21 cellular contexts compared by ENCODE assay signal in genomic region chr4:7949759-7950158, GRCh38.
"Had no signal": no experiment of that assay in that cellular context is flagged by ENCODE, and none has a peak within 500 bp of the region (broad histone marks: within the 10 kb centered on the region; RNA-seq: fewer than 3 reads in every experiment).

No MANE protein-coding gene starts in this region.

- ATAC-seq: activated CD4-positive, CD25-positive, alpha-beta regulatory T cell treated with anti-CD3 and anti-CD28 coated beads, Interleukin-2, amount 50 U/mL, for 24 hours; activated CD8-positive, alpha-beta memory T cell treated with anti-CD3 and anti-CD28 coated beads, Interleukin-2, amount 10 ng/mL, durations not matched to agents 7 days and 5 days; activated CD8-positive, alpha-beta T cell treated with anti-CD3 and anti-CD28 coated beads for 36 hours; gastrocnemius medialis; sciatic nerve; stimulated activated naive CD8-positive, alpha-beta T cell treated with anti-CD3 and anti-CD28 coated beads, Interleukin-15, Interleukin-2, amounts not matched to agents 100 U/mL and 50 U/mL, for 24 hours; T-cell had no signal

- H3K9me3 ChIP-seq: adrenal gland, ascending aorta, colonic mucosa, esophagus muscularis mucosa, gastrocnemius medialis, ovary had no signal

- H3K4me3 ChIP-seq: adrenal gland, ascending aorta, colonic mucosa, esophagus muscularis mucosa, gastrocnemius medialis, ovary had no signal

- H3K4me1 ChIP-seq: ascending aorta, colonic mucosa, gastrocnemius medialis had no signal

- DNase-seq: activated CD4-positive, alpha-beta T cell treated with anti-CD3 and anti-CD28 coated beads, Interleukin-2, amount 10 ng/mL, durations not matched to agents 7 days and 5 days; activated CD8-positive, alpha-beta memory T cell treated with anti-CD3 and anti-CD28 coated beads, Interleukin-2, amount 10 ng/mL, durations not matched to agents 7 days and 5 days; activated CD8-positive, alpha-beta T cell treated with anti-CD3 and anti-CD28 coated beads for 36 hours; activated gamma-delta T cell; activated naive CD4-positive, alpha-beta T cell treated with anti-CD3 and anti-CD28 coated beads, Interleukin-2, amount 50 U/mL, for 16 hours; activated T-cell treated with anti-CD3 and anti-CD28 coated beads for 4 hours; colonic mucosa; gastrocnemius medialis; hypothalamus; naive B cell; ovary; stimulated activated CD4-positive, alpha-beta T cell treated with anti-CD3 and anti-CD28 coated beads, Interleukin-4, amount 100 ng/mL, for 1 hour; stimulated activated naive CD8-positive, alpha-beta T cell treated with anti-CD3 and anti-CD28 coated beads, Interleukin-15, Interleukin-2, amounts not matched to agents 100 U/mL and 50 U/mL, for 24 hours; T-cell had no signal

- H3K4me3 Mint-ChIP-seq: activated CD4-positive, alpha-beta T cell treated with anti-CD3 and anti-CD28 coated beads, Interleukin-2, amount 10 ng/mL, durations not matched to agents 7 days and 5 days; activated CD8-positive, alpha-beta memory T cell treated with anti-CD3 and anti-CD28 coated beads, Interleukin-2, amount 10 ng/mL, durations not matched to agents 7 days and 5 days; activated CD8-positive, alpha-beta T cell treated with anti-CD3 and anti-CD28 coated beads for 36 hours; T-cell; T-helper 2 cell treated with Interferon-gamma antibody and Interleukin-4, amounts not matched to agents 5 μg/mL and 100 μg/mL, for 36 hours had no signal

- H3K27ac ChIP-seq: adrenal gland, ascending aorta, colonic mucosa, esophagus muscularis mucosa, gastrocnemius medialis, ovary, VCaP had no signal

- H3K36me3 Mint-ChIP-seq: naive B cell, T-cell had no signal

- H3K27me3 ChIP-seq: adrenal gland, ascending aorta, colonic mucosa, esophagus muscularis mucosa, gastrocnemius medialis, ovary had no signal

- H3K36me3 ChIP-seq: adrenal gland, ascending aorta, colonic mucosa, esophagus muscularis mucosa, gastrocnemius medialis, ovary had no signal

- H3K4me1 Mint-ChIP-seq: naive B cell had no signal

- H3K27ac Mint-ChIP-seq: activated CD8-positive, alpha-beta memory T cell treated with anti-CD3 and anti-CD28 coated beads, Interleukin-2, amount 10 ng/mL, durations not matched to agents 7 days and 5 days; naive B cell; T-helper 2 cell treated with Interferon-gamma antibody and Interleukin-4, amounts not matched to agents 5 μg/mL and 100 μg/mL, for 36 hours had no signal
